ENCODE assay signal across 16 cellular contexts in the genomic region with DNA sequence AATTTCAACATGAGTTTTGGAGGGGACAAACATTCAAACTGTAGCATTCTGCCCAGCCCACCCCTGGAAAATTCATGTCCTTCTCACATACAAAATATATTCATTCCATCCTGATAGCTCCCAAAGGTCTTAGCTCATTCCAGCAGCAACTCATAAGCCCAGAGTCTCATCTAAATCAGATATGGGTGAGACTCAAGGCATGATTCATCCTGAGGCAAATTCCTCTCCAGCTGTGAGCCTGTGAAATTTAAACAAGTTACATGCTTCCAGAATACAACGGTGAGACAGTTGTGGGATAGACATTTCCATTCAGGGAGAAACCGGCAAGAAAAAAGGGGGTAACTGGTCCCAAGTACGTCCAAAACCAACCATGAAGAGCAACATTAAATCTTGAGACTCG. TPM values are rescaled to one million over a fixed set of nuclear protein-coding genes. Genes with fewer than 3 reads are reported as not detected.
DNase-seq lines count a peak whose midpoint lies in the region; ATAC-seq and TF ChIP-seq lines count a peak whose summit lies in the region.
"Had no signal": no experiment of that assay in that cellular context is flagged by ENCODE, and none has a peak within 500 bp of the region (broad histone marks: within the 10 kb centered on the region; RNA-seq: fewer than 3 reads in every experiment).

No MANE protein-coding gene starts in this region.

- no TSS peak for BruUV-seq in PC-3 (replicated peaks; lab: Mats Ljungman, UMichigan)

- H3K18ac ChIP-seq in trophoblast cell (ENCODE audit: low read length), result no peak overlapping the region

- no peak overlapping the region for H3K4ac ChIP-seq in trophoblast cell (ENCODE audit: low read depth, low read length)

- H3K9ac ChIP-seq in PC-3 (ENCODE audit: low read length), result no peak overlapping the region
- no peak overlapping the region for H3K9ac ChIP-seq in trophoblast cell (ENCODE audit: low read length)
- H3K9ac ChIP-seq: parathyroid adenoma had no signal

- no peaks in the 10 kb centered on the region for H3F3A ChIP-seq in PC-3 (ENCODE audit: low read length, unreplicated experiment)

- no CpG with 5 or more reads among the region's 4 CpGs for WGBS in trophoblast cell (ENCODE audit: extremely low coverage, insufficient coverage, insufficient read length)
- WGBS in aorta, 2 donors, result 73 to 83% methylated on average over 4 of the region's 4 CpGs

- no peak overlapping the region for H2BK12ac ChIP-seq in trophoblast cell (ENCODE audit: low read length)

- no peaks in the 10 kb centered on the region for H3K9me2 ChIP-seq in PC-3 (replicated peaks; ENCODE audit: low read length)

- H3K27ac ChIP-seq in PC-3 (ENCODE audit: low read length) (no peak overlapping the region), coronary artery (peak overlapping the region in 1 of 2 donors; percentile 54), trophoblast cell (ENCODE audit: low read depth, low read length) (no peak overlapping the region), aorta (ENCODE audit: low read depth in 1 of 2, low read length in 2 of 2) (no peak overlapping the region)
- H3K27ac ChIP-seq: body of pancreas, parathyroid adenoma had no signal

- TF ChIP-seq CTCF in PC-3 (conservative IDR thresholded peaks at IDR 0.05; ENCODE audit: low read depth, low read length) (no peak), coronary artery (IDR thresholded peaks at IDR 0.05) (no peak)

- no peak overlapping the region for H3K27ac Mint-ChIP-seq in stimulated activated naive CD8-positive, alpha-beta T cell treated with anti-CD3 and anti-CD28 coated beads, Interleukin-15, amount 100 ng/mL, for 72 hours
- H3K27ac Mint-ChIP-seq: CD4-positive, alpha-beta T cell; IgD-negative memory B cell had no signal

- POLR2A ChIA-PET in PC-3 (lab: Charles Lee; ENCODE audit: unreplicated experiment), result interaction anchor here (0.8 kb wide), 1 partner anchor 70 kb away, joined by 6 read pairs; no protein-coding TSS in a partner anchor

- no peak overlapping the region for H4K91ac ChIP-seq in trophoblast cell (ENCODE audit: low read depth, low read length)

- ATAC-seq in PC-3 (no peak), aorta (ENCODE audit: low FRiP score) (no peak)
- no peak for ATAC-seq in stimulated activated naive CD8-positive, alpha-beta T cell treated with anti-CD3 and anti-CD28 coated beads, Interleukin-15, amount 100 ng/mL, for 72 hours
- ATAC-seq: body of pancreas had no signal

- no peak overlapping the region for H3K14ac ChIP-seq in trophoblast cell (ENCODE audit: low read length)

- H2AFZ ChIP-seq in PC-3 (ENCODE audit: low read length), result no peak overlapping the region
- no peak overlapping the region for H2AFZ ChIP-seq in trophoblast cell (ENCODE audit: insufficient read depth, low read length, poor library complexity)
- H2AFZ ChIP-seq: parathyroid adenoma had no signal

- H2AK5ac ChIP-seq in trophoblast cell (ENCODE audit: low read length), result no peak overlapping the region

- no peaks in the 10 kb centered on the region for H4K20me1 ChIP-seq in PC-3 (ENCODE audit: low read length)

- H2BK120ac ChIP-seq in trophoblast cell (ENCODE audit: insufficient read depth, low read length, poor library complexity), result no peak overlapping the region

- no peaks in the 10 kb centered on the region for H3K79me1 ChIP-seq in trophoblast cell (ENCODE audit: low read length)

- intact Hi-C loops in PC-3 (cut with micrococcal nuclease), result no loop called here
- intact Hi-C loops in aorta (cut with DNase I), result no loop called here

- H3K36me3 ChIP-seq in PC-3 (ENCODE audit: low read depth, low read length), result no peaks in the 10 kb centered on the region
- no peaks in the 10 kb centered on the region for H3K36me3 ChIP-seq in trophoblast cell (ENCODE audit: control insufficient read depth in 1 of 2, insufficient read depth in 2 of 2, low read length in 2 of 2)
- no peaks in the 10 kb centered on the region for H3K36me3 ChIP-seq in aorta (ENCODE audit: control insufficient read depth in 1 of 2, insufficient read depth in 2 of 2, low read length in 1 of 2)

- H3K9me3 ChIP-seq in PC-3 (ENCODE audit: low read length) (no peaks in the 10 kb centered on the region), trophoblast cell (ENCODE audit: insufficient read depth, low read depth, low read length) (peaks cover 6% of the 10 kb centered on the region), aorta (ENCODE audit: control insufficient read depth, low read length) (no peaks in the 10 kb centered on the region)
- H3K9me3 ChIP-seq: body of pancreas had no signal

- no peaks in the 10 kb centered on the region for H3K9me3 Mint-ChIP-seq in stimulated activated naive CD8-positive, alpha-beta T cell treated with anti-CD3 and anti-CD28 coated beads, Interleukin-15, amount 100 ng/mL, for 72 hours
- H3K9me3 Mint-ChIP-seq: CD4-positive, alpha-beta T cell had no signal

- H3K4me3 ChIP-seq in PC-3 (ENCODE audit: low read length) (no peak overlapping the region), coronary artery (peak overlapping the region; percentile 14), trophoblast cell (ENCODE audit: low read depth, low read length) (no peak overlapping the region), aorta (ENCODE audit: low read length in 2 of 2) (no peak overlapping the region)
- H3K4me3 ChIP-seq: body of pancreas had no signal

- H4K12ac ChIP-seq in trophoblast cell (ENCODE audit: low read depth, low read length), result no peak overlapping the region

- H2BK5ac ChIP-seq in trophoblast cell (ENCODE audit: low read depth, low read length, poor library complexity), result no peak overlapping the region

- H3K4me3 Mint-ChIP-seq in stimulated activated naive CD8-positive, alpha-beta T cell treated with anti-CD3 and anti-CD28 coated beads, Interleukin-15, amount 100 ng/mL, for 72 hours, result no peak overlapping the region
- H3K4me3 Mint-ChIP-seq: CD4-positive, alpha-beta T cell; IgD-negative memory B cell had no signal

- CTCF ChIA-PET in PC-3 (lab: Charles Lee), result interaction anchor here (0.5 kb wide), 1 partner anchor 72 kb away, joined by 13 read pairs; no protein-coding TSS in a partner anchor

- no peak overlapping the region for H3K23ac ChIP-seq in trophoblast cell (ENCODE audit: low read length)

- H4K8ac ChIP-seq in trophoblast cell (ENCODE audit: low read depth, low read length), result no peak overlapping the region

- H3K4me1 ChIP-seq in PC-3 (ENCODE audit: insufficient read depth, low read length) (no peaks in the 10 kb centered on the region), trophoblast cell (ENCODE audit: control insufficient read depth in 1 of 2, insufficient read depth in 2 of 2, low read length in 2 of 2) (no peaks in the 10 kb centered on the region), aorta (ENCODE audit: control insufficient read depth in 1 of 2, insufficient read depth in 2 of 2, low read length in 2 of 2) (no peaks in the 10 kb centered on the region)
- H3K4me1 ChIP-seq: body of pancreas had no signal

- DNase-seq in EH (ENCODE audit: low read depth) (peak; percentile 86), PC-3 (peak; percentile 43), coronary artery (ENCODE audit: low spot score) (no peak), trophoblast cell (peak; percentile 26 to 76), aorta (no peak), GDM1 (lab: John Stamatoyannopoulos, UW) (no peak), NCI-H526 (lab: John Stamatoyannopoulos, UW) (no peak)
- DNase-seq in stimulated activated naive CD8-positive, alpha-beta T cell treated with anti-CD3 and anti-CD28 coated beads, Interleukin-15, amount 100 ng/mL, for 72 hours, result no peak
- DNase-seq: body of pancreas; CD4-positive, alpha-beta T cell; effector CD8-positive, alpha-beta T cell; glutamatergic neuron; stimulated activated CD4-positive, alpha-beta T cell treated with anti-CD3 and anti-CD28 coated beads, Interleukin-15, amount 100 ng/mL, for 24 hours; substantia nigra had no signal

- no peaks in the 10 kb centered on the region for H3K4me1 Mint-ChIP-seq in stimulated activated naive CD8-positive, alpha-beta T cell treated with anti-CD3 and anti-CD28 coated beads, Interleukin-15, amount 100 ng/mL, for 72 hours
- H3K4me1 Mint-ChIP-seq: IgD-negative memory B cell had no signal

- H3K27me3 ChIP-seq in PC-3 (ENCODE audit: low read length) (no peaks in the 10 kb centered on the region), trophoblast cell (ENCODE audit: insufficient read depth, low read length) (no peaks in the 10 kb centered on the region), aorta (ENCODE audit: control insufficient read depth in 1 of 2, insufficient read depth in 2 of 2, low read length in 1 of 2) (no peaks in the 10 kb centered on the region)
- H3K27me3 ChIP-seq: body of pancreas had no signal

- H3K27me3 Mint-ChIP-seq in stimulated activated naive CD8-positive, alpha-beta T cell treated with anti-CD3 and anti-CD28 coated beads, Interleukin-15, amount 100 ng/mL, for 72 hours, result no peaks in the 10 kb centered on the region

- no peaks in the 10 kb centered on the region for H3K79me2 ChIP-seq in PC-3 (ENCODE audit: low read length)
- no peaks in the 10 kb centered on the region for H3K79me2 ChIP-seq in trophoblast cell (ENCODE audit: control insufficient read depth, insufficient read depth, low read length, poor library complexity)

- H3K4me2 ChIP-seq in PC-3 (ENCODE audit: low read length), result no peak overlapping the region
- no peak overlapping the region for H3K4me2 ChIP-seq in trophoblast cell (ENCODE audit: low read length)

RNA-seq across cellular contexts. Expression of a gene that starts 43.5 kb away (rescaled TPM):
- total RNA-seq in PC-3 (2014; rRNA removed), result 10.8 and 20.5 TPM in 2 replicates
- 9.6 and 10.0 TPM in 2 replicates for polyA plus RNA-seq in trophoblast cell (2013)
- total RNA-seq in aorta, result 10 to 100 TPM; 17.7 to 23.3 TPM
- 10 to 100 TPM; 22.4 to 22.8 TPM for polyA plus RNA-seq in aorta

Comparison
In these comparisons a context has a peak if more than half of its experiments do, and no peak if none do; other contexts are left out.
1. DNase-seq: peak in EH (single experiment), PC-3 (single experiment) and trophoblast cell (2 of 2); none in coronary artery (single experiment), stimulated activated naive CD8-positive, alpha-beta T cell treated with anti-CD3 and anti-CD28 coated beads, Interleukin-15, amount 100 ng/mL, for 72 hours (0 of 2), aorta (0 of 2), GDM1 (single experiment) and NCI-H526 (0 of 2).